Comparison of ENCODE assay signal across 10 cellular contexts in the genomic region with DNA sequence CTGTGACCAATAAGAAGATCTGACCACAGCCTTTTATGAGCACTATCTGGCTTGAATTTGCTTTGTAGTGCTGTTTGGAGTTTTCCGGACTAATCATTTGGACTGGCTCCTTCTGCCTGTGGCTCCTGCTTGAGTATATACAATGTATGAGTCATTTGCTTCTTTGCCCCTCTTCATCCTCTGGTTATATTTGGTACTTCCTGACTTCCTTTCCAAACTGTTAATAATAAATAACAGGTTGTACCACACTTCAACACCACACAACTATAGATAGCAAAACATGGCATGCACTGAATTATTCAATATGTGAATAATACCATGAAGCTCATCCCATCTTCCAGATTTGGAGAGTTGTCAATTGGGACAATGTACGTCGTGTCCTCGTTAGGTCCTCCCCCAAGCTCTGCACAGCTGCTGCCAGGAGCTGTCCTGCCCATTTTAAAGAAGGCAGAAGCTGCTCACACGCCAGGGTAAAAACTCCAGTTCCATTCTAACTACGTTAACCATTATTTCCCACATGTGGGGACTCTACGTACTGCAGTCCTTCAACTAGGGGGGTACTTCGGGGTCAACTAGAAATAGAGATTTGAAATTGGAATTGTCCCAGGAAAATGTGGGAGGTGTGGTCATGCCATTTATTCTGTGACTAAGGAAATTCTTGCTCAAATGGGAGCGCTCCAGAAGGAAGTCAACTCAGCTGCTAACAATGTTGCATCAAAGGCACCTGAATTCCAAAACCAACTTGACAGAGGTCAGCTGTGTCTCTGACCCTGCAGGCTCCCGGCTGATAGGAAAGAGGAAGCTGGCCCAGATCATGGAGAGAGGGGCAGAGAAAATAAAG. TPM values are rescaled to one million over a fixed set of nuclear protein-coding genes. Genes with fewer than 3 reads are reported as not detected.
A peak's percentile ranks its signal among the peaks of the same experiment; 100 is the strongest.
DNase-seq lines count a peak whose midpoint lies in the region; ATAC-seq, FAIRE-seq and TF ChIP-seq lines count a peak whose summit lies in the region.
"Had no signal": no experiment of that assay in that cellular context is flagged by ENCODE, and none has a peak within 500 bp of the region (broad histone marks: within the 10 kb centered on the region; RNA-seq: fewer than 3 reads in every experiment).

No MANE protein-coding gene starts in this region.

- DNase-seq in Right ventricle myocardium superior, result no peak
- DNase-seq in cardiac septum (ENCODE audit: low spot score), result no peak
- DNase-seq in left ventricle myocardium superior, result no peak
- peak; percentile 49 for DNase-seq in urothelium cell line (ENCODE audit: low spot score)
- DNase-seq in activated CD4-positive, CD25-positive, alpha-beta regulatory T cell treated with anti-CD3 and anti-CD28 coated beads, Interleukin-2, amount 50 U/mL, for 72 hours, result no peak
- DNase-seq in NCI-H146 treated with DMSO at 0.1 percent for 48 hours (lab: John Stamatoyannopoulos, UW; ENCODE audit: unreplicated experiment), result no peak
- DNase-seq: AML-193, NCI-H748 treated with DMSO at 0.1 percent for 48 hours had no signal

- peak; percentile 29 for ATAC-seq in Right ventricle myocardium superior (ENCODE audit: poor library complexity)
- ATAC-seq in SK-N-SH treated with all-trans-retinoic acid at 6 μM for 48 hours, result peak; percentile 30; the same call in 1 of the 3 replicates
- ATAC-seq in left ventricle myocardium superior, result peak; percentile 72
- ATAC-seq in GM18520 (IDR thresholded peaks at IDR 0.05; ENCODE audit: unreplicated experiment), result no peak

- FAIRE-seq in urothelium cell line (lab: Jason Lieb, UNC), result no peak

- intact Hi-C loops in Right ventricle myocardium superior (cut with DNase I) (no loop called here), cardiac septum (cut with DNase I) (no loop called here), left ventricle myocardium superior (cut with micrococcal nuclease) (no loop called here)

TF ChIP-seq in SK-N-SH treated with all-trans-retinoic acid at 6 μM for 48 hours, 23 proteins besides CTCF, POLR2A, EP300 and RAD21:
- TF ChIP-seq ZNF8 (CRISPR knock-in tag; IDR thresholded peaks at IDR 0.05), result no peak
- no peak for TF ChIP-seq TCF4 (CRISPR knock-in tag; IDR thresholded peaks at IDR 0.05; ENCODE audit: borderline replicate concordance)
- TF ChIP-seq ESRRG (CRISPR knock-in tag; IDR thresholded peaks at IDR 0.05), result no peak
- TF ChIP-seq SNAI2 (CRISPR knock-in tag; IDR thresholded peaks at IDR 0.05), result no peak
- no peak for TF ChIP-seq ZNF565 (CRISPR knock-in tag; conservative IDR thresholded peaks at IDR 0.05; ENCODE audit: low read depth)
- no peak for TF ChIP-seq RARB (CRISPR knock-in tag; IDR thresholded peaks at IDR 0.05)

RNA-seq across cellular contexts. Expression of a gene that starts 38.1 kb away (rescaled TPM):
- total RNA-seq in Right ventricle myocardium superior (1.5 TPM), cardiac septum (23.3 TPM), left ventricle myocardium superior (5.4 TPM)
